In the genomic region with DNA sequence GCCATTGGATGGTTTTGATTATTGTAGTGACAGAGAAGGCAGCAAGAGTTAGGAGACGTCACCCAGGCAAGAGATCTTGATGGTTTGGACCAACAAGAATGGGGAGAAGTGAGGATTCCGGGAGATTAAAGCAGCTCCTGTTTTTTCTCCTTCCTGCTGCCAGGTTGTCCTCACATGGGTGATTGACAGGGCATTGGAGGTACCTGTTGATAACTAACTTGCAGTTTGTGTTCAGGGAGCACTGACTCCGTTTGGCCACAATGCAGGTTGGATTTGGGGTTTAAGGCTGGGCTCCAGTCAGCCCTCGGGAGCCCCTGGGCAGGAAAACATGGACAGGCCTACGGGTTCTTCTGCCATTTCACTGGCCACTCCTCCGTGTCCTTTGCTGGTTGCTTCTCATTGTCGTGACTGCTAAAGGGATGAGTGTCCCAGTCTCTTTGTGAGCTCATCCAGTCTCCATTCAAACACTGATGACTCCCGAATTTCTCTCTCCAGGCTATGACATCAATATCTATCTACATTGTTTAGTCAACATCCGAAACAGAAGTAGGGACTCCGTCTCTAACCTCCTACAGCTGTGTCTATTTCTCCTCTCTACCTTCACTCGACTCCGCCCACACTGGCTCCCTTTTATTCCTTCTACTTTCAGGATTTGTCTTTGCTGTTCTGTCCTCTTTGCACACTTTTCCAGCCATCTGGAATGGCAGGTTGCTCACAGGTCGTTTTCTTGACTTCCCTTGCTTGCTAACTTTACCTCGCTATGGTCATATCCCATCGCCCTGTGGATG, we compare ENCODE assay signal across 8 cellular contexts. TPM values are rescaled to one million over a fixed set of nuclear protein-coding genes. Genes with fewer than 3 reads are reported as not detected.
DNase-seq lines count a peak whose midpoint lies in the region; ATAC-seq lines count a peak whose summit lies in the region.

No MANE protein-coding gene starts in this region.

- H3K4me3 ChIP-seq in iPS-15b (ENCODE audit: low read depth, low read length), result peak overlapping the region; percentile 89

- POLR2A ChIA-PET in activated CD4-positive, alpha-beta memory T cell treated with anti-CD3 and anti-CD28 coated beads, Interleukin-2, amount 10 ng/mL, durations not matched to agents 7 days and 5 days (lab: Charles Lee), result interaction anchor here (0.9 to 2.3 kb wide), 7 partner anchors 19 to 131 kb away, joined by 3 to 48 read pairs (median 10); partner anchors contain the start of genes AKT1S1, ATF5, FUZ and MED25

- H3K9me3 Mint-ChIP-seq in T-helper 1 cell treated with Interleukin-12 subunit alpha and Interleukin-12 subunit beta and Interleukin-4 antibody, amounts not matched to agents 30 μg/mL and 1 μg/mL, for 36 hours, result peaks cover 6% of the 10 kb centered on the region
- peaks cover 5% of the 10 kb centered on the region for H3K9me3 Mint-ChIP-seq in activated CD4-positive, alpha-beta memory T cell treated with anti-CD3 and anti-CD28 coated beads, Interleukin-2, amount 10 ng/mL, durations not matched to agents 7 days and 5 days
- H3K9me3 Mint-ChIP-seq in stimulated activated naive CD8-positive, alpha-beta T cell treated with anti-CD3 and anti-CD28 coated beads, Interleukin-15, amount 100 ng/mL, for 72 hours, result peaks cover 13 to 15% of the 10 kb centered on the region in 2 donors

- H3K27me3 Mint-ChIP-seq in T-helper 1 cell treated with Interleukin-12 subunit alpha and Interleukin-12 subunit beta and Interleukin-4 antibody, amounts not matched to agents 30 μg/mL and 1 μg/mL, for 36 hours (ENCODE audit: low read depth), result peaks cover 6% of the 10 kb centered on the region
- H3K27me3 Mint-ChIP-seq in activated CD4-positive, alpha-beta memory T cell treated with anti-CD3 and anti-CD28 coated beads, Interleukin-2, amount 10 ng/mL, durations not matched to agents 7 days and 5 days, result peaks cover 18% of the 10 kb centered on the region
- H3K27me3 Mint-ChIP-seq in stimulated activated naive CD8-positive, alpha-beta T cell treated with anti-CD3 and anti-CD28 coated beads, Interleukin-15, amount 100 ng/mL, for 72 hours, result no peaks in the 10 kb centered on the region

- H3K27me3 ChIP-seq in iPS-15b (ENCODE audit: control insufficient read depth, insufficient read depth, low read length), result no peaks in the 10 kb centered on the region

- CTCF ChIA-PET in activated CD4-positive, alpha-beta memory T cell treated with anti-CD3 and anti-CD28 coated beads, Interleukin-2, amount 10 ng/mL, durations not matched to agents 7 days and 5 days (lab: Charles Lee), result interaction anchor here (1.1 to 1.6 kb wide), 3 partner anchors 16 to 132 kb away, joined by 3 to 6 read pairs (median 5); no protein-coding TSS in a partner anchor

- DNase-seq in T-helper 1 cell (no peak), NCI-H526 (lab: John Stamatoyannopoulos, UW) (no peak), dedifferentiated amniotic fluid mesenchymal stem cell (ENCODE audit: extremely low spot score) (no peak)
- no peak for DNase-seq in activated CD4-positive, alpha-beta memory T cell treated with anti-CD3 and anti-CD28 coated beads, Interleukin-2, amount 10 ng/mL, durations not matched to agents 7 days and 5 days
- DNase-seq in stimulated activated naive CD8-positive, alpha-beta T cell treated with anti-CD3 and anti-CD28 coated beads, Interleukin-15, amount 100 ng/mL, for 72 hours, result no peak

- H3K9me3 ChIP-seq in iPS-15b (ENCODE audit: control insufficient read depth, insufficient read depth, low read length), result no peaks in the 10 kb centered on the region

- H3K36me3 Mint-ChIP-seq in T-helper 1 cell treated with Interleukin-12 subunit alpha and Interleukin-12 subunit beta and Interleukin-4 antibody, amounts not matched to agents 30 μg/mL and 1 μg/mL, for 36 hours (ENCODE audit: low read depth), result peaks cover 7% of the 10 kb centered on the region
- H3K36me3 Mint-ChIP-seq in activated CD4-positive, alpha-beta memory T cell treated with anti-CD3 and anti-CD28 coated beads, Interleukin-2, amount 10 ng/mL, durations not matched to agents 7 days and 5 days (ENCODE audit: low read depth), result peaks cover 10% of the 10 kb centered on the region

- H3K27ac Mint-ChIP-seq in T-helper 1 cell treated with Interleukin-12 subunit alpha and Interleukin-12 subunit beta and Interleukin-4 antibody, amounts not matched to agents 30 μg/mL and 1 μg/mL, for 36 hours, result peak overlapping the region; percentile 94
- H3K27ac Mint-ChIP-seq in activated CD4-positive, alpha-beta memory T cell treated with anti-CD3 and anti-CD28 coated beads, Interleukin-2, amount 10 ng/mL, durations not matched to agents 7 days and 5 days, result peak overlapping the region; percentile 95
- peak overlapping the region in 1 of 2 donors; percentile 77 for H3K27ac Mint-ChIP-seq in stimulated activated naive CD8-positive, alpha-beta T cell treated with anti-CD3 and anti-CD28 coated beads, Interleukin-15, amount 100 ng/mL, for 72 hours

- no peak overlapping the region for H3K9ac ChIP-seq in iPS-15b (ENCODE audit: low read depth, low read length)

- H3K4me3 Mint-ChIP-seq in T-helper 1 cell treated with Interleukin-12 subunit alpha and Interleukin-12 subunit beta and Interleukin-4 antibody, amounts not matched to agents 30 μg/mL and 1 μg/mL, for 36 hours, result peak overlapping the region; percentile 87
- H3K4me3 Mint-ChIP-seq in activated CD4-positive, alpha-beta memory T cell treated with anti-CD3 and anti-CD28 coated beads, Interleukin-2, amount 10 ng/mL, durations not matched to agents 7 days and 5 days, result peak overlapping the region; percentile 86
- H3K4me3 Mint-ChIP-seq in stimulated activated naive CD8-positive, alpha-beta T cell treated with anti-CD3 and anti-CD28 coated beads, Interleukin-15, amount 100 ng/mL, for 72 hours, result peak overlapping the region; percentile 89 to 90

- no peak for ATAC-seq in stimulated activated naive CD8-positive, alpha-beta T cell treated with anti-CD3 and anti-CD28 coated beads, Interleukin-15, amount 100 ng/mL, for 72 hours
- ATAC-seq in HG03095 (IDR thresholded peaks at IDR 0.05; ENCODE audit: unreplicated experiment), result no peak

- H3K4me1 Mint-ChIP-seq in T-helper 1 cell treated with Interleukin-12 subunit alpha and Interleukin-12 subunit beta and Interleukin-4 antibody, amounts not matched to agents 30 μg/mL and 1 μg/mL, for 36 hours (ENCODE audit: low read depth), result peaks cover 36% of the 10 kb centered on the region
- peaks cover 41% of the 10 kb centered on the region for H3K4me1 Mint-ChIP-seq in activated CD4-positive, alpha-beta memory T cell treated with anti-CD3 and anti-CD28 coated beads, Interleukin-2, amount 10 ng/mL, durations not matched to agents 7 days and 5 days
- H3K4me1 Mint-ChIP-seq in stimulated activated naive CD8-positive, alpha-beta T cell treated with anti-CD3 and anti-CD28 coated beads, Interleukin-15, amount 100 ng/mL, for 72 hours, result peaks cover 50% of the 10 kb centered on the region

- H3K36me3 ChIP-seq in iPS-15b (ENCODE audit: control insufficient read depth, insufficient read depth, low read length), result no peaks in the 10 kb centered on the region

- peaks cover 6% of the 10 kb centered on the region for H3K4me1 ChIP-seq in iPS-15b (ENCODE audit: control insufficient read depth, insufficient read depth, low read length)

RNA-seq across cellular contexts. Expression of gene PTOV1, which starts 1.3 kb away (rescaled TPM):
- 10 to 100 TPM; 69.3 to 71.7 TPM for total RNA-seq in activated CD4-positive, alpha-beta memory T cell treated with anti-CD3 and anti-CD28 coated beads, Interleukin-2, amount 10 ng/mL, durations not matched to agents 7 days and 5 days

RNA-seq across cellular contexts. Expression of gene PNKP, which starts 17.7 kb away (rescaled TPM):
- total RNA-seq in activated CD4-positive, alpha-beta memory T cell treated with anti-CD3 and anti-CD28 coated beads, Interleukin-2, amount 10 ng/mL, durations not matched to agents 7 days and 5 days, result 100 to 1,000 TPM; 121 to 129 TPM

RNA-seq across cellular contexts. Expression of gene AKT1S1, which starts 27.5 kb away (rescaled TPM):
- total RNA-seq in activated CD4-positive, alpha-beta memory T cell treated with anti-CD3 and anti-CD28 coated beads, Interleukin-2, amount 10 ng/mL, durations not matched to agents 7 days and 5 days, result 10 to 100 TPM; 20.2 to 23.0 TPM

RNA-seq across cellular contexts. Expression of gene TBC1D17, which starts 27.9 kb away (rescaled TPM):
- 10 to 100 TPM; 42.3 to 47.6 TPM for total RNA-seq in activated CD4-positive, alpha-beta memory T cell treated with anti-CD3 and anti-CD28 coated beads, Interleukin-2, amount 10 ng/mL, durations not matched to agents 7 days and 5 days

RNA-seq across cellular contexts. Expression of gene MED25, which starts 31.5 kb away (rescaled TPM):
- 10 to 100 TPM; 65.3 to 67.9 TPM for total RNA-seq in activated CD4-positive, alpha-beta memory T cell treated with anti-CD3 and anti-CD28 coated beads, Interleukin-2, amount 10 ng/mL, durations not matched to agents 7 days and 5 days
